ENCODE assay signal across 33 cellular contexts in the genomic region with DNA sequence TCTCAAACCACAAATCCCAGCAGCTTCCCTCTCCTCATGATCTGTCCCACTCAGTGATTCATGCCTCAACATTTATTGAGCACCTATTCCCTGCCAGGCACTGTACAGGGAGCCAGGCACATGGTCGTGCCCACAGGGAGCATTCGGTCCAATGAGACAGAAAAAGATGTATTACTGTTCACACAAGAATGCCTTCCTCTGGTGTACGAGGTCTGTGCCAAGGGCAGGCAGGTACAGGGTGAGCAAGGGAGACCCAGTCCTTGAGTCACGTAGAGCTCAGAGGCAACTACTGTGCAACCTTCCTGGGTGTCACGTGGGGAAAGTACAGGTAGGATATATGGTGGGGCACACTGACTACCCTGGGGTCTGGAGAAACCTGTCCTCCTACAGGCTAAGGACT. TPM values are rescaled to one million over a fixed set of nuclear protein-coding genes. Genes with fewer than 3 reads are reported as not detected.
"Had no signal": no experiment of that assay in that cellular context is flagged by ENCODE, and none has a peak within 500 bp of the region (broad histone marks: within the 10 kb centered on the region; RNA-seq: fewer than 3 reads in every experiment).

No MANE protein-coding gene starts in this region.

- H3K4me3 ChIP-seq: esophagus muscularis mucosa, smooth muscle cell, stomach, thyroid gland, upper lobe of left lung, vagina had no signal

- H3K9me3 ChIP-seq: esophagus muscularis mucosa, stomach, thyroid gland, upper lobe of left lung, vagina had no signal

- ATAC-seq: activated CD4-positive, CD25-positive, alpha-beta regulatory T cell treated with anti-CD3 and anti-CD28 coated beads, Interleukin-2, amount 50 U/mL, for 24 hours; activated T-helper 17 cell treated with anti-CD3 and anti-CD28 coated beads, Interleukin-2, amount 50 U/mL, for 72 hours; left cardiac atrium; left ventricle myocardium superior; naive thymus-derived CD8-positive, alpha-beta T cell; sciatic nerve; stimulated activated memory B cell treated with anti-CD40 and anti-IgM and Interleukin-4, amounts not matched to agents 10 μg/mL and 1 μg/mL and 100 μg/mL, for 72 hours had no signal

- H3K27me3 ChIP-seq: vagina had no signal

- H3K27ac ChIP-seq: esophagus muscularis mucosa, stomach, thyroid gland, upper lobe of left lung, vagina, WERI-Rb-1 had no signal

- H3K27ac Mint-ChIP-seq: activated CD4-positive, alpha-beta memory T cell treated with anti-CD3 and anti-CD28 coated beads for 36 hours; activated T-cell treated with anti-CD3 and anti-CD28 coated beads, Interleukin-2, amount 50 U/mL, for 24 hours; activated T-helper 17 cell treated with anti-CD3 and anti-CD28 coated beads, Interleukin-2, amount 50 U/mL, for 72 hours; endodermal cell; stimulated activated memory B cell treated with anti-CD40 and anti-IgM and Interleukin-4, amounts not matched to agents 10 μg/mL and 1 μg/mL and 100 μg/mL, for 72 hours; T-helper 1 cell treated with Interleukin-12 subunit alpha and Interleukin-12 subunit beta and Interleukin-4 antibody, amounts not matched to agents 30 μg/mL and 1 μg/mL, for 36 hours had no signal

- H3K4me2 ChIP-seq: smooth muscle cell had no signal

- H3K4me3 Mint-ChIP-seq: activated CD4-positive, alpha-beta memory T cell treated with anti-CD3 and anti-CD28 coated beads for 36 hours; activated T-cell treated with anti-CD3 and anti-CD28 coated beads, Interleukin-2, amount 50 U/mL, for 24 hours; activated T-helper 17 cell treated with anti-CD3 and anti-CD28 coated beads, Interleukin-2, amount 50 U/mL, for 72 hours; endodermal cell; naive thymus-derived CD8-positive, alpha-beta T cell; stimulated activated memory B cell treated with anti-CD40 and anti-IgM and Interleukin-4, amounts not matched to agents 10 μg/mL and 1 μg/mL and 100 μg/mL, for 72 hours; T-helper 1 cell treated with Interleukin-12 subunit alpha and Interleukin-12 subunit beta and Interleukin-4 antibody, amounts not matched to agents 30 μg/mL and 1 μg/mL, for 36 hours had no signal

- H3K36me3 ChIP-seq: esophagus muscularis mucosa, stomach, thyroid gland, upper lobe of left lung, vagina, WERI-Rb-1 had no signal

- H3K36me3 Mint-ChIP-seq: activated CD4-positive, alpha-beta memory T cell treated with anti-CD3 and anti-CD28 coated beads for 36 hours; stimulated activated memory B cell treated with anti-CD40 and anti-IgM and Interleukin-4, amounts not matched to agents 10 μg/mL and 1 μg/mL and 100 μg/mL, for 72 hours had no signal

- DNase-seq: activated CD4-positive, alpha-beta memory T cell treated with anti-CD3 and anti-CD28 coated beads for 36 hours; activated CD4-positive, alpha-beta T cell treated with anti-CD3 and anti-CD28 coated beads for 48 hours; activated CD8-positive, alpha-beta memory T cell treated with anti-CD3 and anti-CD28 coated beads, Interleukin-2, amount 50 U/mL, for 48 hours; activated gamma-delta T cell treated with Interleukin-2 at 50 U/mL for 16 hours; activated naive CD4-positive, alpha-beta T cell treated with anti-CD3 and anti-CD28 coated beads, Interleukin-2, amount 50 U/mL, for 16 hours; activated T-cell treated with anti-CD3 and anti-CD28 coated beads, Interleukin-2, amount 50 U/mL, for 24 hours; amniotic stem cell; central memory CD4-positive, alpha-beta T cell; endodermal cell; foreskin melanocyte; left cardiac atrium; left ventricle myocardium superior; mammary epithelial cell; midbrain; naive thymus-derived CD8-positive, alpha-beta T cell; stimulated activated CD4-positive, alpha-beta T cell treated with anti-CD3 and anti-CD28 coated beads, Interleukin-1b, Interleukin-23, amount 100 ng/mL, for 48 hours; stimulated activated CD4-positive, alpha-beta T cell treated with anti-CD3 and anti-CD28 coated beads, Interleukin-4, amount 100 ng/mL, for 4 hours; stimulated activated CD8-positive, alpha-beta memory T cell treated with anti-CD3 and anti-CD28 coated beads, Interleukin-4, amount 100 ng/mL, for 48 hours; stomach; T1000; thyroid gland; upper lobe of left lung; WERI-Rb-1 had no signal

- H3K9me3 Mint-ChIP-seq: activated CD4-positive, alpha-beta memory T cell treated with anti-CD3 and anti-CD28 coated beads for 36 hours; activated T-cell treated with anti-CD3 and anti-CD28 coated beads, Interleukin-2, amount 50 U/mL, for 24 hours; activated T-helper 17 cell treated with anti-CD3 and anti-CD28 coated beads, Interleukin-2, amount 50 U/mL, for 72 hours; endodermal cell; naive thymus-derived CD8-positive, alpha-beta T cell; stimulated activated memory B cell treated with anti-CD40 and anti-IgM and Interleukin-4, amounts not matched to agents 10 μg/mL and 1 μg/mL and 100 μg/mL, for 72 hours; T-helper 1 cell treated with Interleukin-12 subunit alpha and Interleukin-12 subunit beta and Interleukin-4 antibody, amounts not matched to agents 30 μg/mL and 1 μg/mL, for 36 hours had no signal

RNA-seq across cellular contexts. Expression of a gene that starts 4.6 kb away (rescaled TPM):
- total RNA-seq: activated CD4-positive, alpha-beta memory T cell treated with anti-CD3 and anti-CD28 coated beads for 36 hours; activated T-helper 17 cell treated with anti-CD3 and anti-CD28 coated beads, Interleukin-2, amount 50 U/mL, for 72 hours; mammary epithelial cell; naive thymus-derived CD8-positive, alpha-beta T cell; osteoblast had no signal
- polyA plus RNA-seq: mammary epithelial cell; naive thymus-derived CD8-positive, alpha-beta T cell had no signal

RNA-seq across cellular contexts. Expression of a gene that starts 43.9 kb away (rescaled TPM):
- total RNA-seq: esophagus muscularis mucosa, left cardiac atrium, left ventricle myocardium superior, smooth muscle cell, stomach, thyroid gland, upper lobe of left lung, vagina had no signal
- polyA plus RNA-seq: keratinocyte; mammary epithelial cell; naive thymus-derived CD8-positive, alpha-beta T cell; stomach had no signal
